ENCODE assay signal across 12 cellular contexts in genomic region chr9:97938081-97938644, GRCh38. TPM values are rescaled to one million over a fixed set of nuclear protein-coding genes. Genes with fewer than 3 reads are reported as not detected.
DNase-seq lines count a peak whose midpoint lies in the region; ATAC-seq, FAIRE-seq and TF ChIP-seq lines count a peak whose summit lies in the region.
"Had no signal": no experiment of that assay in that cellular context is flagged by ENCODE, and none has a peak within 500 bp of the region (broad histone marks: within the 10 kb centered on the region; RNA-seq: fewer than 3 reads in every experiment).

TSS of gene HEMGN (minus strand) at chr9:97938172. CDS start at chr9:97938136, 36 bp downstream.

- H3K36me3 Mint-ChIP-seq in T-helper 17 cell (ENCODE audit: low read depth) = no peaks in the 10 kb centered on the region
- H3K36me3 Mint-ChIP-seq in effector memory CD8-positive, alpha-beta T cell (ENCODE audit: insufficient read depth) = no peaks in the 10 kb centered on the region
- H3K36me3 Mint-ChIP-seq in endodermal cell (ENCODE audit: low read depth) = no peaks in the 10 kb centered on the region

- no peaks in the 10 kb centered on the region for H3K27me3 Mint-ChIP-seq in T-helper 17 cell
- H3K27me3 Mint-ChIP-seq in effector memory CD8-positive, alpha-beta T cell = no peaks in the 10 kb centered on the region
- H3K27me3 Mint-ChIP-seq in endodermal cell (ENCODE audit: insufficient read depth) = peaks cover 79% of the 10 kb centered on the region

- H3K27ac ChIP-seq in DOHH2 (ENCODE audit: low read depth, low read length) = peak within 1 kb of the TSS; percentile 30; the same call in 1 of the 2 replicates
- H3K27ac ChIP-seq in endodermal cell (ENCODE audit: low read depth, low read length) = no peak within 1 kb of the TSS

- FAIRE-seq in urothelium cell line (lab: Jason Lieb, UNC) = no peak
- FAIRE-seq: D721Med had no signal

- no peaks in the 10 kb centered on the region for H3K79me2 ChIP-seq in DOHH2 (ENCODE audit: control insufficient read depth, low read length)

- no peak within 1 kb of the TSS for H3K4me3 Mint-ChIP-seq in T-helper 17 cell
- H3K4me3 Mint-ChIP-seq in effector memory CD8-positive, alpha-beta T cell = peak within 1 kb of the TSS; percentile 49 to 50
- no peak within 1 kb of the TSS for H3K4me3 Mint-ChIP-seq in endodermal cell

- H3K9me3 Mint-ChIP-seq in effector memory CD8-positive, alpha-beta T cell = no peaks in the 10 kb centered on the region
- no peaks in the 10 kb centered on the region for H3K9me3 Mint-ChIP-seq in endodermal cell

- H4K20me1 ChIP-seq in DOHH2 (ENCODE audit: control insufficient read depth, insufficient read depth, low read depth, low read length) = no peaks in the 10 kb centered on the region

- H3K4me1 Mint-ChIP-seq in T-helper 17 cell (peaks cover 20% of the 10 kb centered on the region), endodermal cell (no peaks in the 10 kb centered on the region)
- H3K4me1 Mint-ChIP-seq in effector memory CD8-positive, alpha-beta T cell (ENCODE audit: low read depth in 2 of 2) = peaks cover 14% of the 10 kb centered on the region in 2 donors

- H3K4me3 ChIP-seq in DOHH2 (ENCODE audit: low read length) (peak within 1 kb of the TSS; percentile 32), endodermal cell (ENCODE audit: low read length) (no peak within 1 kb of the TSS), HAP-1 (no peak within 1 kb of the TSS)

- in situ Hi-C loops in HAP-1 (cut with MboI; ENCODE audit: low sequenced_read_pairs) = no loop called here

- H3K27me3 ChIP-seq in DOHH2 (ENCODE audit: control insufficient read depth, low read length) (no peaks in the 10 kb centered on the region), endodermal cell (ENCODE audit: control insufficient read depth, insufficient read depth, low read length, poor library complexity, severe bottlenecking) (peaks cover 98% of the 10 kb centered on the region), HAP-1 (ENCODE audit: low read depth) (peaks cover 69% of the 10 kb centered on the region)

- DNase-seq in T-helper 17 cell (peak in 1 of 3 donors; percentile 19), endodermal cell (no peak), urothelium cell line (ENCODE audit: low spot score) (no peak), HAP-1 (ENCODE audit: low spot score in 2 of 2) (no peak)
- DNase-seq in effector memory CD8-positive, alpha-beta T cell = peak; percentile 39 to 45 (median 40)
- DNase-seq: left ventricle myocardium superior, NCI-H446, substantia nigra had no signal

- H3K9me3 ChIP-seq in DOHH2 (ENCODE audit: control insufficient read depth, insufficient read depth, low read length) (no peaks in the 10 kb centered on the region), T-helper 17 cell (ENCODE audit: control insufficient read depth, low read length, poor library complexity, severe bottlenecking) (no peaks in the 10 kb centered on the region), endodermal cell (ENCODE audit: control insufficient read depth, low read length) (no peaks in the 10 kb centered on the region), HAP-1 (no peaks in the 10 kb centered on the region)

- no peak within 1 kb of the TSS for H3K9ac ChIP-seq in endodermal cell (ENCODE audit: extremely low read depth, low read length, poor library complexity, severe bottlenecking)

- ATAC-seq in HG02588 (IDR thresholded peaks at IDR 0.05; ENCODE audit: unreplicated experiment) (peak; percentile 65), T-helper 17 cell (peak; percentile 99), HG02763 (IDR thresholded peaks at IDR 0.05; ENCODE audit: unreplicated experiment) (no peak)
- peak; percentile 99 for ATAC-seq in effector memory CD8-positive, alpha-beta T cell (replicated peaks)
- ATAC-seq: left ventricle myocardium superior had no signal

- H3K27ac Mint-ChIP-seq in T-helper 17 cell = peak within 1 kb of the TSS; percentile 86
- H3K27ac Mint-ChIP-seq in effector memory CD8-positive, alpha-beta T cell = peak within 1 kb of the TSS; percentile 87 to 91
- no peak within 1 kb of the TSS for H3K27ac Mint-ChIP-seq in endodermal cell

- H3K9me2 ChIP-seq in DOHH2 (replicated peaks; ENCODE audit: control insufficient read depth, low read length) = no peaks in the 10 kb centered on the region

- TF ChIP-seq CTCF in DOHH2 (IDR thresholded peaks at IDR 0.05; ENCODE audit: low read depth, low read length, poor library complexity, severe bottlenecking) (no peak), endodermal cell (conservative IDR thresholded peaks at IDR 0.05) (no peak)

- H3K4me1 ChIP-seq in DOHH2 (ENCODE audit: control insufficient read depth, low read length) (peaks cover 70% of the 10 kb centered on the region), endodermal cell (ENCODE audit: control insufficient read depth, insufficient read depth, low read length) (no peaks in the 10 kb centered on the region), HAP-1 (no peaks in the 10 kb centered on the region)

- 70 to 86% methylated on average over 2 to 3 of the region's 3 CpGs for WGBS in endodermal cell (ENCODE audit: insufficient coverage in 1 of 2, insufficient read length in 1 of 2), 2 experiments

- 0 out of 2 replicates have a peak, but pooled peaks cover 3% of the 10 kb centered on the region for H3K36me3 ChIP-seq in DOHH2 (ENCODE audit: control insufficient read depth, low read length)
- H3K36me3 ChIP-seq in endodermal cell (ENCODE audit: control insufficient read depth, insufficient read depth, low read length) = no peaks in the 10 kb centered on the region
- no peaks in the 10 kb centered on the region for H3K36me3 ChIP-seq in HAP-1 (replicated peaks)

- H3F3A ChIP-seq in DOHH2 (ENCODE audit: control insufficient read depth, insufficient read depth) = peaks cover 6% of the 10 kb centered on the region; the same call in 1 of the 2 replicates

- H3K4me2 ChIP-seq in DOHH2 (ENCODE audit: low read length) = peak within 1 kb of the TSS; percentile 50

RNA-seq across cellular contexts. Expression of gene HEMGN, which starts in this region (rescaled TPM):
- total RNA-seq in T-helper 17 cell (1 to 10 TPM; 1.3 to 9.0 TPM), endodermal cell (not detected)
- polyA plus RNA-seq in endodermal cell (2013, experiment 1 of 2) = not detected
- not detected for polyA plus RNA-seq in endodermal cell (2013, experiment 2 of 2)
- total RNA-seq: left ventricle myocardium superior had no signal

Comparison
In these comparisons a context has a peak if more than half of its experiments do, and no peak if none do; other contexts are left out.
1. DNase-seq: peak in effector memory CD8-positive, alpha-beta T cell (3 of 3); none in endodermal cell (single experiment), urothelium cell line (single experiment) and HAP-1 (0 of 2).
2. H3K4me3 Mint-ChIP-seq: peak in effector memory CD8-positive, alpha-beta T cell (2 of 2); none in T-helper 17 cell (single experiment) and endodermal cell (single experiment).